1 cellular context compared by ENCODE assay signal in genomic region chr1:78814176-78814575, GRCh38.
TF ChIP-seq lines count a peak whose summit lies in the region.

No MANE protein-coding gene starts in this region.

TF ChIP-seq in K562, 482 proteins besides CTCF, POLR2A, EP300 and RAD21 (continued from another document):
- TF ChIP-seq CHAMP1 (IDR thresholded peaks at IDR 0.05) (no peak), SMAD2 (IDR thresholded peaks at IDR 0.05; ENCODE audit: low read depth, low read length) (no peak), CC2D1A (IDR thresholded peaks at IDR 0.05) (no peak), MAFG (tag; conservative IDR thresholded peaks at IDR 0.05) (peak; percentile 69), JUN (IDR thresholded peaks at IDR 0.05; ENCODE audit: borderline replicate concordance, low read depth, low read length) (no peak), JUN (CRISPR knock-in tag; IDR thresholded peaks at IDR 0.05; ENCODE audit: borderline replicate concordance) (no peak), FOXM1 (IDR thresholded peaks at IDR 0.05; ENCODE audit: low read depth) (no peak), FOXM1 (CRISPR knock-in tag; IDR thresholded peaks at IDR 0.05; ENCODE audit: low read depth) (no peak), PATZ1 (CRISPR knock-in tag; IDR thresholded peaks at IDR 0.05; ENCODE audit: borderline replicate concordance) (no peak), ZNF583 (CRISPR knock-in tag; IDR thresholded peaks at IDR 0.05) (no peak), ZNF316 (IDR thresholded peaks at IDR 0.05) (peak; percentile 86), NFIC (IDR thresholded peaks at IDR 0.05) (no peak), ZC3H8 (IDR thresholded peaks at IDR 0.05) (no peak), E2F4 (CRISPR knock-in tag; IDR thresholded peaks at IDR 0.05; ENCODE audit: low read depth) (no peak), TEAD4 (IDR thresholded peaks at IDR 0.05; ENCODE audit: low read length) (no peak), TEAD4 (CRISPR knock-in tag; IDR thresholded peaks at IDR 0.05; ENCODE audit: borderline replicate concordance) (no peak), MIER1 (IDR thresholded peaks at IDR 0.05; ENCODE audit: low read depth) (no peak), E2F3 (CRISPR knock-in tag; IDR thresholded peaks at IDR 0.05) (no peak), ZZZ3 (IDR thresholded peaks at IDR 0.05) (no peak), C11orf30 (IDR thresholded peaks at IDR 0.05; ENCODE audit: low read depth) (peak; percentile 69; the same call in 1 of the 2 replicates), MAFF (IDR thresholded peaks at IDR 0.05; ENCODE audit: low read length) (peak; percentile 80)
- TF ChIP-seq, protein P1, sequence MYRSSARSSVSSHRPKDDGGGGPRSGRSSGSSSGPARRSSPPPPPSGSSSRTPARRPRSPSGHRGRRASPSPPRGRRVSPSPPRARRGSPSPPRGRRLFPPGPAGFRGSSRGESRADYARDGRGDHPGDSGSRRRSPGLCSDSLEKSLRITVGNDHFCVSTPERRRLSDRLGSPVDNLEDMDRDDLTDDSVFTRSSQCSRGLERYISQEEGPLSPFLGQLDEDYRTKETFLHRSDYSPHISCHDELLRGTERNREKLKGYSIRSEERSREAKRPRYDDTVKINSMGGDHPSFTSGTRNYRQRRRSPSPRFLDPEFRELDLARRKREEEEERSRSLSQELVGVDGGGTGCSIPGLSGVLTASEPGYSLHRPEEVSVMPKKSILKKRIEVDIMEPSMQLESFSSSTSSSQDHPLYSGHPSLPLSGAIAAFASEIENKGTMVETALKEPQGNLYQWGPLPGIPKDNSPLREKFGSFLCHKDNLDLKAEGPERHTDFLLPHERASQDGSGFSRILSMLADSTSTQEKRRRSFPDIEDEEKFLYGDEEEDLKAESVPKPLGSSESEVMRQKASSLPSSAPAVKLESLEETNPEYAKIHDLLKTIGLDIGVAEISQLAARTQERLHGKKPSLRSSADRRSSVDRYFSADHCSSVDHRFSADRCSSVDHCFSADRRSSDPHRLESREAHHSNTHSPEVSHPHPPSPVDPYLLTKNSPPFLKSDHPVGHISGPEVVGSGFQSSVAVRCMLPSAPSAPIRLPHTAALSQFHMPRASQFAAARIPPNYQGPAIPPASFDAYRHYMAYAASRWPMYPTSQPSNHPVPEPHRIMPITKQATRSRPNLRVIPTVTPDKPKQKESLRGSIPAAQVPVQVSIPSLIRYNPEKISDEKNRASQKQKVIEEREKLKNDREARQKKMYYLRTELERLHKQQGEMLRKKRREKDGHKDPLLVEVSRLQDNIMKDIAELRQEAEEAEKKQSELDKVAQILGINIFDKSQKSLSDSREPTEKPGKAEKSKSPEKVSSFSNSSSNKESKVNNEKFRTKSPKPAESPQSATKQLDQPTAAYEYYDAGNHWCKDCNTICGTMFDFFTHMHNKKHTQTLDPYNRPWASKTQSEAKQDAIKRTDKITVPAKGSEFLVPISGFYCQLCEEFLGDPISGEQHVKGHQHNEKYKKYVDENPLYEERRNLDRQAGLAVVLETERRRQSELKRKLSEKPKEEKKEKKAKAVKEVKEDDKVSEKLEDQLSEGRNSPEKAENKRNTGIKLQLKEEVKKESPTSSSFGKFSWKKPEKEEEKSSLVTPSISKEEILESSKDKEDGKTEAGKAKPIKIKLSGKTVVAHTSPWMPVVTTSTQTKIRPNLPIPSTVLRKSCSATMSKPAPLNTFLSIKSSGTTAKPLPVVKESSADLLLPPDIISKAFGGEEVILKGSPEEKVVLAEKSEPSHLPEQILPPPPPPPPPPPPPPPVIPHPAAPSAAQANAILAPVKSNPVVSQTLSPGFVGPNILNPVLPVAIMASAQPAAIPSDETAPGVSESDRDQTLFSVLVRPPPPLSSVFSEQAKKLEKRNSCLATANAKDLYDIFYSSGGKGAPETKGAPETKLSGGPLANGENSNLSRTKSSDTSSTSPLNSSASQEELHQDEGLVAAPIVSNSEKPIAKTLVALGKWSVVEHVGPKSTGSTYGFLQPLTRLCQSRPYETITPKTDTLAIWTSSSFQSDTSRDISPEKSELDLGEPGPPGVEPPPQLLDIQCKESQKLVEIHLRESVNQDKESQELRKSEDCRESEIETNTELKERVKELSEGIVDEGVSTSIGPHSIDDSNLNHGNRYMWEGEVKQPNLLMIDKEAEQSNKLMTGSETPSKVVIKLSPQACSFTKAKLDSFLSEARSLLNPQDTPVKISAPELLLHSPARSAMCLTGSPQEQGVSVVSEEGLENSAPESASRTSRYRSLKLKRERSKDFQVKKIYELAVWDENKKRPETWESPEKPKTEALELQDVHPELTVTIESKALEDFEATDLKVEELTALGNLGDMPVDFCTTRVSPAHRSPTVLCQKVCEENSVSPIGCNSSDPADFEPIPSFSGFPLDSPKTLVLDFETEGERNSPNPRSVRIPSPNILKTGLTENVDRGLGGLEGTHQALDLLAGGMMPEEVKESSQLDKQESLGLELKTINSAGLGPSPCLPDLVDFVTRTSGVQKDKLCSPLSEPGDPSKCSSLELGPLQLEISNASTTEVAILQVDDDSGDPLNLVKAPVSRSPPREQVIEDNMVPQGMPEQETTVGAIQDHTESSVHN (IDR thresholded peaks at IDR 0.05; ENCODE audit: borderline replicate concordance in 1 of 2, low read depth in 1 of 2), result no peak
- TF ChIP-seq, protein P2, sequence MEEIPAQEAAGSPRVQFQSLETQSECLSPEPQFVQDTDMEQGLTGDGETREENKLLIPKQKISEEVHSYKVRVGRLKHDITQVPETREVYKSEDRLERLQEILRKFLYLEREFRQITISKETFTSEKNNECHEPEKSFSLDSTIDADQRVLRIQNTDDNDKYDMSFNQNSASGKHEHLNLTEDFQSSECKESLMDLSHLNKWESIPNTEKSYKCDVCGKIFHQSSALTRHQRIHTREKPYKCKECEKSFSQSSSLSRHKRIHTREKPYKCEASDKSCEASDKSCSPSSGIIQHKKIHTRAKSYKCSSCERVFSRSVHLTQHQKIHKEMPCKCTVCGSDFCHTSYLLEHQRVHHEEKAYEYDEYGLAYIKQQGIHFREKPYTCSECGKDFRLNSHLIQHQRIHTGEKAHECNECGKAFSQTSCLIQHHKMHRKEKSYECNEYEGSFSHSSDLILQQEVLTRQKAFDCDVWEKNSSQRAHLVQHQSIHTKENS (CRISPR knock-in tag; IDR thresholded peaks at IDR 0.05), result no peak
- TF ChIP-seq, protein P3, sequence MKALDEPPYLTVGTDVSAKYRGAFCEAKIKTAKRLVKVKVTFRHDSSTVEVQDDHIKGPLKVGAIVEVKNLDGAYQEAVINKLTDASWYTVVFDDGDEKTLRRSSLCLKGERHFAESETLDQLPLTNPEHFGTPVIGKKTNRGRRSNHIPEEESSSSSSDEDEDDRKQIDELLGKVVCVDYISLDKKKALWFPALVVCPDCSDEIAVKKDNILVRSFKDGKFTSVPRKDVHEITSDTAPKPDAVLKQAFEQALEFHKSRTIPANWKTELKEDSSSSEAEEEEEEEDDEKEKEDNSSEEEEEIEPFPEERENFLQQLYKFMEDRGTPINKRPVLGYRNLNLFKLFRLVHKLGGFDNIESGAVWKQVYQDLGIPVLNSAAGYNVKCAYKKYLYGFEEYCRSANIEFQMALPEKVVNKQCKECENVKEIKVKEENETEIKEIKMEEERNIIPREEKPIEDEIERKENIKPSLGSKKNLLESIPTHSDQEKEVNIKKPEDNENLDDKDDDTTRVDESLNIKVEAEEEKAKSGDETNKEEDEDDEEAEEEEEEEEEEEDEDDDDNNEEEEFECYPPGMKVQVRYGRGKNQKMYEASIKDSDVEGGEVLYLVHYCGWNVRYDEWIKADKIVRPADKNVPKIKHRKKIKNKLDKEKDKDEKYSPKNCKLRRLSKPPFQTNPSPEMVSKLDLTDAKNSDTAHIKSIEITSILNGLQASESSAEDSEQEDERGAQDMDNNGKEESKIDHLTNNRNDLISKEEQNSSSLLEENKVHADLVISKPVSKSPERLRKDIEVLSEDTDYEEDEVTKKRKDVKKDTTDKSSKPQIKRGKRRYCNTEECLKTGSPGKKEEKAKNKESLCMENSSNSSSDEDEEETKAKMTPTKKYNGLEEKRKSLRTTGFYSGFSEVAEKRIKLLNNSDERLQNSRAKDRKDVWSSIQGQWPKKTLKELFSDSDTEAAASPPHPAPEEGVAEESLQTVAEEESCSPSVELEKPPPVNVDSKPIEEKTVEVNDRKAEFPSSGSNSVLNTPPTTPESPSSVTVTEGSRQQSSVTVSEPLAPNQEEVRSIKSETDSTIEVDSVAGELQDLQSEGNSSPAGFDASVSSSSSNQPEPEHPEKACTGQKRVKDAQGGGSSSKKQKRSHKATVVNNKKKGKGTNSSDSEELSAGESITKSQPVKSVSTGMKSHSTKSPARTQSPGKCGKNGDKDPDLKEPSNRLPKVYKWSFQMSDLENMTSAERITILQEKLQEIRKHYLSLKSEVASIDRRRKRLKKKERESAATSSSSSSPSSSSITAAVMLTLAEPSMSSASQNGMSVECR (CRISPR knock-in tag; IDR thresholded peaks at IDR 0.05), result no peak
